17 cellular contexts compared by ENCODE assay signal in the genomic region with DNA sequence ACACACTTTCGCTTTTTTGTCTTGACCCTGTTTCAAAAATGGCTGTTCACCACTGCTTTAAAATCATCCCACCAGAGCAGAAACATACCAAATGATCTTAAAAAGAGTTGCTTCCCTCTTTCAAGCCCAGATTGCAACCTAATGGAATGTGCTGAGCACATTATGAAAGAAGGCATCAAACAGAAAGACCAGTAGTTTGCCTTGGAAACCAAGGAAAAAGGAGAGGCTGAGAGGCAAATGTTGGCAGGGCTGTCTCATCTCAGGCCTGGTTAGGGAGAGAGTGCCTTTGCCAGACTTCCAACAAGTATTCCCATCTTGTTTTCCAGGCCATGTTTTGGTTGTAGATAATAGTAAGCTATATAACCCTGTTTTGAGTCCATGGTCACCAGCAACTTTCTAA.
"Had no signal": no experiment of that assay in that cellular context is flagged by ENCODE, and none has a peak within 500 bp of the region (broad histone marks: within the 10 kb centered on the region; RNA-seq: fewer than 3 reads in every experiment).

No MANE protein-coding gene starts in this region.

- H3K4me1 ChIP-seq: body of pancreas, colonic mucosa, gastroesophageal sphincter, lower lobe of right lung, pancreas, uterus had no signal

- H3K36me3 Mint-ChIP-seq: activated naive CD4-positive, alpha-beta T cell treated with anti-CD3 and anti-CD28 coated beads, Interleukin-2, amount 10 ng/mL, durations not matched to agents 7 days and 5 days had no signal

- H3K36me3 ChIP-seq: colonic mucosa, gastroesophageal sphincter, lower lobe of right lung, pancreas, thyroid gland, uterus had no signal

- H3K4me3 ChIP-seq: body of pancreas, colonic mucosa, gastroesophageal sphincter, heart right ventricle, lower lobe of right lung, pancreas, thyroid gland, uterus had no signal

- H3K4me3 Mint-ChIP-seq: activated naive CD4-positive, alpha-beta T cell treated with anti-CD3 and anti-CD28 coated beads, Interleukin-2, amount 10 ng/mL, durations not matched to agents 7 days and 5 days; activated T-helper 17 cell treated with anti-CD3 and anti-CD28 coated beads, Interleukin-2, amount 50 U/mL, for 72 hours; neural crest cell; stimulated activated memory B cell treated with anti-CD40 and anti-IgM and Interleukin-4, amounts not matched to agents 10 μg/mL and 1 μg/mL and 100 μg/mL, for 72 hours had no signal

- H3K27ac ChIP-seq: body of pancreas, colonic mucosa, gastroesophageal sphincter, heart right ventricle, lower lobe of right lung, pancreas, thyroid gland, uterus had no signal

- H3K27me3 ChIP-seq: body of pancreas, colonic mucosa, gastroesophageal sphincter, heart right ventricle, pancreas, thyroid gland, uterus had no signal

- DNase-seq: activated naive CD4-positive, alpha-beta T cell treated with anti-CD3 and anti-CD28 coated beads, Interleukin-2, amount 10 ng/mL, durations not matched to agents 7 days and 5 days; activated T-cell treated with anti-CD3 and anti-CD28 coated beads for 4 hours; body of pancreas; caudate nucleus; colonic mucosa; effector CD4-positive, alpha-beta T cell; heart right ventricle; left cardiac atrium; lower lobe of right lung; pancreas; SW 1271; thyroid gland; uterus had no signal

- H3K9me3 Mint-ChIP-seq: activated naive CD4-positive, alpha-beta T cell treated with anti-CD3 and anti-CD28 coated beads, Interleukin-2, amount 10 ng/mL, durations not matched to agents 7 days and 5 days; activated T-helper 17 cell treated with anti-CD3 and anti-CD28 coated beads, Interleukin-2, amount 50 U/mL, for 72 hours; stimulated activated memory B cell treated with anti-CD40 and anti-IgM and Interleukin-4, amounts not matched to agents 10 μg/mL and 1 μg/mL and 100 μg/mL, for 72 hours had no signal

- ATAC-seq: activated T-helper 17 cell treated with anti-CD3 and anti-CD28 coated beads, Interleukin-2, amount 50 U/mL, for 72 hours; body of pancreas; gastroesophageal sphincter; heart right ventricle; left cardiac atrium; lower lobe of right lung; pancreas; stimulated activated memory B cell treated with anti-CD40 and anti-IgM and Interleukin-4, amounts not matched to agents 10 μg/mL and 1 μg/mL and 100 μg/mL, for 72 hours had no signal

- H3K4me1 Mint-ChIP-seq: activated naive CD4-positive, alpha-beta T cell treated with anti-CD3 and anti-CD28 coated beads, Interleukin-2, amount 10 ng/mL, durations not matched to agents 7 days and 5 days; activated T-helper 17 cell treated with anti-CD3 and anti-CD28 coated beads, Interleukin-2, amount 50 U/mL, for 72 hours; stimulated activated memory B cell treated with anti-CD40 and anti-IgM and Interleukin-4, amounts not matched to agents 10 μg/mL and 1 μg/mL and 100 μg/mL, for 72 hours had no signal

- H3K9me3 ChIP-seq: body of pancreas, colonic mucosa, gastroesophageal sphincter, heart right ventricle, lower lobe of right lung, pancreas, thyroid gland, uterus had no signal

- H3K27ac Mint-ChIP-seq: activated naive CD4-positive, alpha-beta T cell treated with anti-CD3 and anti-CD28 coated beads, Interleukin-2, amount 10 ng/mL, durations not matched to agents 7 days and 5 days; activated T-helper 17 cell treated with anti-CD3 and anti-CD28 coated beads, Interleukin-2, amount 50 U/mL, for 72 hours; stimulated activated memory B cell treated with anti-CD40 and anti-IgM and Interleukin-4, amounts not matched to agents 10 μg/mL and 1 μg/mL and 100 μg/mL, for 72 hours had no signal

- H3K27me3 Mint-ChIP-seq: activated naive CD4-positive, alpha-beta T cell treated with anti-CD3 and anti-CD28 coated beads, Interleukin-2, amount 10 ng/mL, durations not matched to agents 7 days and 5 days; activated T-helper 17 cell treated with anti-CD3 and anti-CD28 coated beads, Interleukin-2, amount 50 U/mL, for 72 hours; stimulated activated memory B cell treated with anti-CD40 and anti-IgM and Interleukin-4, amounts not matched to agents 10 μg/mL and 1 μg/mL and 100 μg/mL, for 72 hours had no signal
